Comparison of ENCODE assay signal across 8 cellular contexts in genomic region chr14:20332946-20333782, GRCh38. TPM values are rescaled to one million over a fixed set of nuclear protein-coding genes. Genes with fewer than 3 reads are reported as not detected.
DNase-seq lines count a peak whose midpoint lies in the region; ATAC-seq lines count a peak whose summit lies in the region.

TSS of gene CCNB1IP1 (minus strand) at chr14:20333279. CDS start at chr14:20316523, 16,756 bp downstream.

- peak within 1 kb of the TSS; percentile 92 for H2AFZ ChIP-seq in ACC112 (ENCODE audit: low read length, unreplicated experiment)

- peaks cover 46% of the 10 kb centered on the region for H3K79me2 ChIP-seq in ACC112 (ENCODE audit: control insufficient read depth, insufficient read depth, low read length, unreplicated experiment)

- peak; percentile 70 to 74 for DNase-seq in NCI-H187 (lab: John Stamatoyannopoulos, UW)
- peak; percentile 65 for DNase-seq in brain pericyte (ENCODE audit: low read depth, low spot score)
- peak; percentile 87 for DNase-seq in iPS DF 19.7 (ENCODE audit: low read depth, low spot score)
- peak; percentile 87 for DNase-seq in retina

- H3K4me1 ChIP-seq in ACC112 (ENCODE audit: control insufficient read depth, insufficient read depth, low read length, unreplicated experiment) = peaks cover 29% of the 10 kb centered on the region

- H3K4me3 ChIP-seq in ACC112 (ENCODE audit: low read depth, low read length) = peak within 1 kb of the TSS; percentile 93

- intact Hi-C loops in T-helper 2 cell treated with Interferon-gamma antibody and Interleukin-4, amounts not matched to agents 100 ng/mL and 5 ng/mL, for 36 hours (cut with micrococcal nuclease) = loop anchor here (1.0 to 2.0 kb wide), 4 partner anchors 10 to 352 kb away; partner anchors contain the start of genes PARP2, PIP4P1, RNASE4 and TEP1

- ATAC-seq in GM18508 (IDR thresholded peaks at IDR 0.05; ENCODE audit: insufficient read depth, unreplicated experiment) (peak; percentile 93), HG02973 (IDR thresholded peaks at IDR 0.05; ENCODE audit: unreplicated experiment) (peak; percentile 97)

- H3K36me3 ChIP-seq in ACC112 (ENCODE audit: insufficient read depth, low read length) = peaks cover 3% of the 10 kb centered on the region; the same call in 1 of the 2 replicates

- peak within 1 kb of the TSS; percentile 63 for H3K27ac ChIP-seq in ACC112 (ENCODE audit: low read depth, low read length)

- no peaks in the 10 kb centered on the region for H3K27me3 ChIP-seq in ACC112 (ENCODE audit: insufficient read depth, low read length)

RNA-seq across cellular contexts. Expression of gene CCNB1IP1, which starts in this region (rescaled TPM):
- 26.3 and 28.5 TPM in 2 replicates for total RNA-seq in T-helper 2 cell treated with Interferon-gamma antibody and Interleukin-4, amounts not matched to agents 100 ng/mL and 5 ng/mL, for 36 hours

Comparison
In these comparisons a context has a peak if more than half of its experiments do, and no peak if none do; other contexts are left out.
1. Peak in every context shown above with its lines: DNase-seq, ATAC-seq, H3K4me3 ChIP-seq and H3K27ac ChIP-seq.